In the genomic region with DNA sequence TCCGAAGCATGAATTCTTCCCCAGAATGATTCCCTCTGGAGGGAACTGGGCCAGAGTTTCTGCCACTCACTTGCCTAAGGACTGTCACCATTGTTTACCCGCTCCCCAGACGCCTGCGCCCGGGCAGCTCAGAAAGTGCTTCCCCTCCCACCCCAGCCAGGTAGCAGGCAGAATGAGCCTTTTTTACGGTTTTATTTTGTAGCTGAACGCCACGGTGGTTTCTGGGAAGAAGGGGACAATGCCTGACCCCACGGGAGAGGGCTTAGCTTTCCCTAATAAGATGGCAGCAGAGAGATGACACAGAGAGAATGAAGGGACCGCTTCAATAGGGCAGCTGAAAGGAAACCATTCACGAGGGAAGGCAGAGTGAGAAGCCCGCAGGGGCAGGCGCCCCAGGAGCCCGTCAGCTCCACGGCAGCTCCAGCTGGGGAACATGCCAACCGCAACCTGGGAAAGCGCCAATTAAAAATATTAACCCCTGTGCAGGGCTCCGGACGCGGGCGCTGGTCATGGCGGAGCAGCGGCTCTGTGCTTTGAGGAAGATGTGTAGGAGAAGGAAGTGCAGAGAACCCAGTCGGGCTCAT, we compare ENCODE assay signal across 8 cellular contexts. TPM values are rescaled to one million over a fixed set of nuclear protein-coding genes. Genes with fewer than 3 reads are reported as not detected.
DNase-seq lines count a peak whose midpoint lies in the region; ATAC-seq lines count a peak whose summit lies in the region.

No MANE protein-coding gene starts in this region.

- H3K36me3 ChIP-seq in ectodermal cell (ENCODE audit: control insufficient read depth, insufficient read depth, low read length), result no peaks in the 10 kb centered on the region
- H3K36me3 ChIP-seq in naive thymus-derived CD4-positive, alpha-beta T cell (ENCODE audit: control insufficient read depth in 2 of 3, insufficient read depth in 3 of 3, low read length in 3 of 3), result no peaks in the 10 kb centered on the region

- intact Hi-C loops in naive thymus-derived CD4-positive, alpha-beta T cell (cut with micrococcal nuclease), result no loop called here

- POLR2A ChIA-PET in naive thymus-derived CD4-positive, alpha-beta T cell (lab: Charles Lee), result no interaction called here

- peaks cover 0 to 2% (median 0%) of the 10 kb centered on the region in 11 donors for H3K9me3 Mint-ChIP-seq in naive thymus-derived CD4-positive, alpha-beta T cell

- no peaks in the 10 kb centered on the region for H3K27me3 ChIP-seq in ectodermal cell (ENCODE audit: control insufficient read depth, insufficient read depth, low read length, poor library complexity, severe bottlenecking)
- H3K27me3 ChIP-seq in naive thymus-derived CD4-positive, alpha-beta T cell (ENCODE audit: control insufficient read depth in 2 of 2, insufficient read depth in 2 of 2, low read length in 2 of 2), result peaks cover 0 to 5% of the 10 kb centered on the region in 2 donors

- no peak for ATAC-seq in naive thymus-derived CD4-positive, alpha-beta T cell
- ATAC-seq in GM18909 (IDR thresholded peaks at IDR 0.05; ENCODE audit: poor library complexity, unreplicated experiment) (no peak), GM18873 (IDR thresholded peaks at IDR 0.05; ENCODE audit: low FRiP score, unreplicated experiment) (no peak)

- peaks cover 47 to 75% (median 68%) of the 10 kb centered on the region in 5 donors for H3K27me3 Mint-ChIP-seq in naive thymus-derived CD4-positive, alpha-beta T cell

- H3K27ac ChIP-seq in ectodermal cell (ENCODE audit: insufficient read depth, low read depth, low read length, poor library complexity, severe bottlenecking), result peak overlapping the region; percentile 84
- no peak overlapping the region for H3K27ac ChIP-seq in naive thymus-derived CD4-positive, alpha-beta T cell (ENCODE audit: low read depth, low read length)

- DNase-seq in EL (peak; percentile 24), NCI-H345 treated with DMSO at 0.1 percent for 48 hours (lab: John Stamatoyannopoulos, UW; ENCODE audit: unreplicated experiment) (peak; percentile 92)
- DNase-seq in naive thymus-derived CD4-positive, alpha-beta T cell, result no peak
- no peak for DNase-seq in activated CD4-positive, CD25-positive, alpha-beta regulatory T cell treated with anti-CD3 and anti-CD28 coated beads, Interleukin-2, amount 50 U/mL, for 72 hours
- no peak for DNase-seq in effector CD8-positive, alpha-beta T cell (lab: John Stamatoyannopoulos, UW)

- peak overlapping the region; percentile 52 to 84 (median 77) for H3K4me3 Mint-ChIP-seq in naive thymus-derived CD4-positive, alpha-beta T cell

- no peaks in the 10 kb centered on the region for H3K9me3 ChIP-seq in ectodermal cell (ENCODE audit: control insufficient read depth, low read length)
- no peaks in the 10 kb centered on the region for H3K9me3 ChIP-seq in naive thymus-derived CD4-positive, alpha-beta T cell (ENCODE audit: control insufficient read depth in 2 of 3, low read length in 3 of 3)

- 1 to 2% methylated on average over 24 of the region's 24 CpGs for WGBS in ectodermal cell, 2 experiments

- CTCF ChIA-PET in naive thymus-derived CD4-positive, alpha-beta T cell (lab: Charles Lee), result no interaction called here

- H3K4me3 ChIP-seq in ectodermal cell (ENCODE audit: insufficient read depth, low read depth, low read length), result peak overlapping the region; percentile 26
- H3K4me3 ChIP-seq in naive thymus-derived CD4-positive, alpha-beta T cell (ENCODE audit: low read length), result peak overlapping the region; percentile 16

- H3K27ac Mint-ChIP-seq in naive thymus-derived CD4-positive, alpha-beta T cell, result no peak overlapping the region

- no peaks in the 10 kb centered on the region for H3K36me3 Mint-ChIP-seq in naive thymus-derived CD4-positive, alpha-beta T cell

- peaks cover 29% of the 10 kb centered on the region for H3K4me1 ChIP-seq in ectodermal cell (ENCODE audit: control insufficient read depth, insufficient read depth, low read length)
- H3K4me1 ChIP-seq in naive thymus-derived CD4-positive, alpha-beta T cell (ENCODE audit: control insufficient read depth in 2 of 2, insufficient read depth in 2 of 2, low read length in 2 of 2), result no peaks in the 10 kb centered on the region

- peaks cover 0 to 20% (median 12%) of the 10 kb centered on the region in 7 donors for H3K4me1 Mint-ChIP-seq in naive thymus-derived CD4-positive, alpha-beta T cell

RNA-seq across cellular contexts. Expression of a gene that starts 20.4 kb away (rescaled TPM):
- polyA plus RNA-seq in ectodermal cell (2013, experiment 1 of 4), result 3.7 TPM
- polyA plus RNA-seq in ectodermal cell (2013, experiment 2 of 4), result 3.1 TPM
- polyA plus RNA-seq in ectodermal cell (2013, experiment 3 of 4), result 4.4 TPM
- polyA plus RNA-seq in ectodermal cell (2013, experiment 4 of 4), result 3.1 TPM
- total RNA-seq in naive thymus-derived CD4-positive, alpha-beta T cell, result 10 to 100 TPM in 1 of 5 experiments, 1 to 10 TPM in 4; 3.7 to 11.6 (median 6.0) TPM
- 1 to 10 TPM in 1 of 2 donors, under 1 TPM in 1; 0.87 to 1.6 TPM for polyA plus RNA-seq in naive thymus-derived CD4-positive, alpha-beta T cell

Comparison
In these comparisons a context has a peak if more than half of its experiments do, and no peak if none do; other contexts are left out.
1. DNase-seq: peak in EL (single experiment) and NCI-H345 treated with DMSO at 0.1 percent for 48 hours (single experiment); none in naive thymus-derived CD4-positive, alpha-beta T cell (0 of 9), activated CD4-positive, CD25-positive, alpha-beta regulatory T cell treated with anti-CD3 and anti-CD28 coated beads, Interleukin-2, amount 50 U/mL, for 72 hours (single experiment) and effector CD8-positive, alpha-beta T cell (single experiment).